1 cellular context compared by ENCODE assay signal in genomic region chr20:4709261-4710105, GRCh38.
TF ChIP-seq lines count a peak whose summit lies in the region.

No MANE protein-coding gene starts in this region.

TF ChIP-seq in HepG2, 621 proteins besides CTCF, POLR2A, EP300 and RAD21:
- TF ChIP-seq ZNF296 (CRISPR knock-in tag; conservative IDR thresholded peaks at IDR 0.05) (no peak), CREB1 (IDR thresholded peaks at IDR 0.05) (peak; percentile 62), CREB1 (CRISPR knock-in tag; IDR thresholded peaks at IDR 0.05) (no peak), ATF7 (IDR thresholded peaks at IDR 0.05) (peak; percentile 87), ATF7 (CRISPR knock-in tag; IDR thresholded peaks at IDR 0.05) (no peak)
